Comparison of ENCODE assay signal across 34 cellular contexts in genomic region chr22:28186641-28187040, GRCh38.
"Had no signal": no experiment of that assay in that cellular context is flagged by ENCODE, and none has a peak within 500 bp of the region (broad histone marks: within the 10 kb centered on the region; RNA-seq: fewer than 3 reads in every experiment).

No MANE protein-coding gene starts in this region.

- H3K4me3 ChIP-seq: MG63 had no signal

- H3K36me3 ChIP-seq: MG63 had no signal

- DNase-seq: Karpas-422, Kasumi-1, MG63, MM.1S, MV-4-11, NCI-H1048, NCI-H1092, NCI-H1092 treated with DMSO at 0.1 percent for 48 hours, NCI-H1105, NCI-H1105 treated with DMSO at 0.1 percent for 48 hours, NCI-H1417, NCI-H1417 treated with DMSO at 0.1 percent for 48 hours, NCI-H1436, NCI-H1436 treated with DMSO at 0.1 percent for 48 hours, NCI-H146, NCI-H1694, NCI-H1694 treated with DMSO at 0.1 percent for 48 hours, NCI-H187, NCI-H187 treated with DMSO at 0.1 percent for 48 hours, NCI-H1930, NCI-H2029, NCI-H2029 treated with DMSO at 0.1 percent for 48 hours, NCI-H2081, NCI-H2081 treated with DMSO at 0.1 percent for 48 hours, NCI-H2107, NCI-H2171, NCI-H2171 treated with DMSO at 0.1 percent for 48 hours, NCI-H2227 treated with DMSO at 0.1 percent for 48 hours, NCI-H226, NCI-H345, NCI-H446, NCI-H446 treated with DMSO at 0.1 percent for 48 hours, NCI-H510A, NCI-H510A treated with DMSO at 0.1 percent for 48 hours had no signal

- H3K27me3 ChIP-seq: MG63 had no signal

- H3K9me3 ChIP-seq: MG63 had no signal
